9 cellular contexts compared by ENCODE assay signal in the genomic region with DNA sequence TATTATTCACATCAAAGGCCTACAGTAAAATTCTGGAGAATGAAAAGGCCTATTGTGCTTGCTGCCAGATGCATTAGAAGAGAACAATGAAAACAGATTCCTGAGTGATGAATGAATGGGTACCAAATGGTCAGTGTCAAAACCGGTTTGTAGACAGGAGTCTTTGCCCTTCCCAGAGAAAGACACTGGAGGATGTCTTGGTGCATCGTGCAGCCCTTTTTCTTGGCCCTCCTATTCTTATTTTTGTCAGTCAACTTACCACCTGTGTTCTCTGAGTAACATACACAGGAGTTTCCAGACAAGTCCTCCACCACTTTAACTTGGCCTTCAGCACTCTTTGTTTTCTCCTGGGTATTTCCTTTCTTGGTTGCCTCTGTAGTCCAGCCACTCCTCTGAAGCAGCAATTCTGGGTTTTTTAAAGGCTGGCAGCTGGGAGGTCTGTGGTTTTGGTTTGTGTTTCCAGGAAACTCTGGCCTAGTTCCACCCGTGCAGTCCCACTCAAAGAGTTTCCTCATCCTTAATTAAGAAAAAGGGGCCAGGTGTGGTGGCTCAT. TPM values are rescaled to one million over a fixed set of nuclear protein-coding genes. Genes with fewer than 3 reads are reported as not detected.
DNase-seq lines count a peak whose midpoint lies in the region; ATAC-seq and TF ChIP-seq lines count a peak whose summit lies in the region.
"Had no signal": no experiment of that assay in that cellular context is flagged by ENCODE, and none has a peak within 500 bp of the region (broad histone marks: within the 10 kb centered on the region; RNA-seq: fewer than 3 reads in every experiment).

No MANE protein-coding gene starts in this region.

- no peaks in the 10 kb centered on the region for H3K79me2 ChIP-seq in SK-N-SH (ENCODE audit: insufficient read depth)

- no peak for TF ChIP-seq RAD21 in SK-N-SH (IDR thresholded peaks at IDR 0.05; ENCODE audit: low read length)

- H3K9ac ChIP-seq in SK-N-SH = no peak overlapping the region

- no peak overlapping the region for H3K4me3 ChIP-seq in SK-N-SH (ENCODE audit: low read depth in 2 of 2, low read length in 1 of 2)
- H3K4me3 ChIP-seq: right lobe of liver had no signal

- peak in 1 of 2 experiments; percentile 12; a peak in 1 of 4 replicates for TF ChIP-seq EP300 in SK-N-SH (IDR thresholded peaks at IDR 0.05; ENCODE audit: borderline replicate concordance in 1 of 2, low read depth in 1 of 2, low read length in 1 of 2)

- no peaks in the 10 kb centered on the region for H3K36me3 ChIP-seq in SK-N-SH (replicated peaks in 1 of 2; ENCODE audit: control insufficient read depth in 1 of 2, insufficient read depth in 2 of 2, low read length in 1 of 2)
- H3K36me3 ChIP-seq: right lobe of liver had no signal

- WGBS in SK-N-SH (ENCODE audit: low lambda C conversion rate) = 18% methylated on average over 3 of the region's 3 CpGs

- H2AFZ ChIP-seq in SK-N-SH (ENCODE audit: low read depth) = peak overlapping the region; percentile 26; the same call in 1 of the 2 replicates

- no peak for TF ChIP-seq CTCF in SK-N-SH (IDR thresholded peaks at IDR 0.05)

- ATAC-seq in HG02938 (IDR thresholded peaks at IDR 0.05; ENCODE audit: unreplicated experiment) = no peak
- ATAC-seq: right lobe of liver had no signal

- H3K27ac ChIP-seq in SK-N-SH (ENCODE audit: low read depth in 2 of 2, low read length in 1 of 2) (peak overlapping the region in 1 of 2 experiments; percentile 65; a peak in 2 of 4 replicates), epithelial cell of prostate (peak overlapping the region; percentile 45), caudate nucleus (ENCODE audit: low read depth, low read length) (no peak overlapping the region)
- H3K27ac ChIP-seq: right lobe of liver had no signal

- H3K27me3 ChIP-seq in SK-N-SH (ENCODE audit: insufficient read depth) = no peaks in the 10 kb centered on the region
- H3K27me3 ChIP-seq: right lobe of liver had no signal

- no peaks in the 10 kb centered on the region for H3K9me3 ChIP-seq in SK-N-SH
- H3K9me3 ChIP-seq: right lobe of liver had no signal

- peaks cover 0 to 8% of the 10 kb centered on the region in 2 experiments; a peak in 1 of 4 replicates for H3K4me1 ChIP-seq in SK-N-SH (ENCODE audit: control insufficient read depth in 1 of 2, insufficient read depth in 2 of 2, low read depth in 1 of 2, low read length in 1 of 2)

- peak overlapping the region; percentile 32 for H3K4me2 ChIP-seq in SK-N-SH

- DNase-seq in activated effector memory CD4-positive, alpha-beta T cell treated with Interleukin-2 at 50 U/mL for 16 hours = peak; percentile 9
- DNase-seq in activated effector memory CD4-positive, alpha-beta T cell treated with anti-CD3 and anti-CD28 coated beads, Interleukin-2, amount 50 U/mL, for 16 hours = no peak
- DNase-seq in SK-N-SH (no peak), epithelial cell of prostate (ENCODE audit: low read depth, low spot score) (peak; percentile 29), midbrain (lab: John Stamatoyannopoulos, UW) (no peak), caudate nucleus (lab: John Stamatoyannopoulos, UW) (no peak)
- peak; percentile 43 for DNase-seq in stimulated activated CD8-positive, alpha-beta memory T cell treated with anti-CD3 and anti-CD28 coated beads, Interleukin-4, amount 100 ng/mL, for 48 hours
- DNase-seq: right lobe of liver had no signal

- no peaks in the 10 kb centered on the region for H4K20me1 ChIP-seq in SK-N-SH (ENCODE audit: insufficient read depth)

- peaks cover 14% of the 10 kb centered on the region for H3F3A ChIP-seq in SK-N-SH (replicated peaks; ENCODE audit: insufficient read depth)

- CTCF ChIA-PET in SK-N-SH (lab: Yijun Ruan, JAX) = no interaction called here

- POLR2A ChIA-PET in SK-N-SH (lab: Yijun Ruan, JAX) = no interaction called here

- H3K9me2 ChIP-seq in SK-N-SH = no peaks in the 10 kb centered on the region

TF ChIP-seq in SK-N-SH, 30 proteins besides CTCF, POLR2A, EP300 and RAD21 (continues in another document):
- TF ChIP-seq GATA2 (CRISPR knock-in tag; IDR thresholded peaks at IDR 0.05) (no peak), RFX5 (IDR thresholded peaks at IDR 0.05; ENCODE audit: low read length) (no peak), NFIC (IDR thresholded peaks at IDR 0.05; ENCODE audit: borderline replicate concordance) (no peak; the same call in 1 of the 2 replicates), JUND (IDR thresholded peaks at IDR 0.05) (peak; percentile 58), MXI1 (IDR thresholded peaks at IDR 0.05; ENCODE audit: low read depth, low read length) (no peak), ELF1 (IDR thresholded peaks at IDR 0.05) (no peak), CHD2 (IDR thresholded peaks at IDR 0.05; ENCODE audit: low read length, partially characterized antibody) (no peak), TCF12 (IDR thresholded peaks at IDR 0.05) (peak; percentile 90), RXRA (IDR thresholded peaks at IDR 0.05; ENCODE audit: borderline replicate concordance, low read depth) (peak; percentile 44; the same call in 1 of the 2 replicates), POLR2AphosphoS5 (IDR thresholded peaks at IDR 0.05; ENCODE audit: low read depth, low read length) (peak; percentile 39; the same call in 1 of the 2 replicates), GABPA (IDR thresholded peaks at IDR 0.05; ENCODE audit: low read depth) (no peak), MEF2A (IDR thresholded peaks at IDR 0.05; ENCODE audit: borderline replicate concordance, low read depth) (no peak), EZH2phosphoT487 (IDR thresholded peaks at IDR 0.05; ENCODE audit: borderline replicate concordance, low read depth) (no peak), FOSL2 (IDR thresholded peaks at IDR 0.05; ENCODE audit: borderline replicate concordance, low read depth) (peak; percentile 53; the same call in 1 of the 2 replicates), FOXJ3 (CRISPR knock-in tag; IDR thresholded peaks at IDR 0.05) (no peak), RCOR1 (IDR thresholded peaks at IDR 0.05; ENCODE audit: low read length) (no peak), YY1 (IDR thresholded peaks at IDR 0.05; ENCODE audit: low read depth) (no peak), TEAD4 (IDR thresholded peaks at IDR 0.05; ENCODE audit: borderline replicate concordance, insufficient read depth) (0 out of 2 replicates have a peak, but pooled peaks have one; percentile 25)
- TF ChIP-seq, protein P1, sequence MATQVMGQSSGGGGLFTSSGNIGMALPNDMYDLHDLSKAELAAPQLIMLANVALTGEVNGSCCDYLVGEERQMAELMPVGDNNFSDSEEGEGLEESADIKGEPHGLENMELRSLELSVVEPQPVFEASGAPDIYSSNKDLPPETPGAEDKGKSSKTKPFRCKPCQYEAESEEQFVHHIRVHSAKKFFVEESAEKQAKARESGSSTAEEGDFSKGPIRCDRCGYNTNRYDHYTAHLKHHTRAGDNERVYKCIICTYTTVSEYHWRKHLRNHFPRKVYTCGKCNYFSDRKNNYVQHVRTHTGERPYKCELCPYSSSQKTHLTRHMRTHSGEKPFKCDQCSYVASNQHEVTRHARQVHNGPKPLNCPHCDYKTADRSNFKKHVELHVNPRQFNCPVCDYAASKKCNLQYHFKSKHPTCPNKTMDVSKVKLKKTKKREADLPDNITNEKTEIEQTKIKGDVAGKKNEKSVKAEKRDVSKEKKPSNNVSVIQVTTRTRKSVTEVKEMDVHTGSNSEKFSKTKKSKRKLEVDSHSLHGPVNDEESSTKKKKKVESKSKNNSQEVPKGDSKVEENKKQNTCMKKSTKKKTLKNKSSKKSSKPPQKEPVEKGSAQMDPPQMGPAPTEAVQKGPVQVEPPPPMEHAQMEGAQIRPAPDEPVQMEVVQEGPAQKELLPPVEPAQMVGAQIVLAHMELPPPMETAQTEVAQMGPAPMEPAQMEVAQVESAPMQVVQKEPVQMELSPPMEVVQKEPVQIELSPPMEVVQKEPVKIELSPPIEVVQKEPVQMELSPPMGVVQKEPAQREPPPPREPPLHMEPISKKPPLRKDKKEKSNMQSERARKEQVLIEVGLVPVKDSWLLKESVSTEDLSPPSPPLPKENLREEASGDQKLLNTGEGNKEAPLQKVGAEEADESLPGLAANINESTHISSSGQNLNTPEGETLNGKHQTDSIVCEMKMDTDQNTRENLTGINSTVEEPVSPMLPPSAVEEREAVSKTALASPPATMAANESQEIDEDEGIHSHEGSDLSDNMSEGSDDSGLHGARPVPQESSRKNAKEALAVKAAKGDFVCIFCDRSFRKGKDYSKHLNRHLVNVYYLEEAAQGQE (IDR thresholded peaks at IDR 0.05; ENCODE audit: low read depth, low read length) = no peak
- TF ChIP-seq, protein P2, sequence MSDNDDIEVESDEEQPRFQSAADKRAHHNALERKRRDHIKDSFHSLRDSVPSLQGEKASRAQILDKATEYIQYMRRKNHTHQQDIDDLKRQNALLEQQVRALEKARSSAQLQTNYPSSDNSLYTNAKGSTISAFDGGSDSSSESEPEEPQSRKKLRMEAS (IDR thresholded peaks at IDR 0.05; ENCODE audit: low read depth) = no peak
- TF ChIP-seq, protein P3, sequence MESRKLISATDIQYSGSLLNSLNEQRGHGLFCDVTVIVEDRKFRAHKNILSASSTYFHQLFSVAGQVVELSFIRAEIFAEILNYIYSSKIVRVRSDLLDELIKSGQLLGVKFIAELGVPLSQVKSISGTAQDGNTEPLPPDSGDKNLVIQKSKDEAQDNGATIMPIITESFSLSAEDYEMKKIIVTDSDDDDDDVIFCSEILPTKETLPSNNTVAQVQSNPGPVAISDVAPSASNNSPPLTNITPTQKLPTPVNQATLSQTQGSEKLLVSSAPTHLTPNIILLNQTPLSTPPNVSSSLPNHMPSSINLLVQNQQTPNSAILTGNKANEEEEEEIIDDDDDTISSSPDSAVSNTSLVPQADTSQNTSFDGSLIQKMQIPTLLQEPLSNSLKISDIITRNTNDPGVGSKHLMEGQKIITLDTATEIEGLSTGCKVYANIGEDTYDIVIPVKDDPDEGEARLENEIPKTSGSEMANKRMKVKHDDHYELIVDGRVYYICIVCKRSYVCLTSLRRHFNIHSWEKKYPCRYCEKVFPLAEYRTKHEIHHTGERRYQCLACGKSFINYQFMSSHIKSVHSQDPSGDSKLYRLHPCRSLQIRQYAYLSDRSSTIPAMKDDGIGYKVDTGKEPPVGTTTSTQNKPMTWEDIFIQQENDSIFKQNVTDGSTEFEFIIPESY (IDR thresholded peaks at IDR 0.05; ENCODE audit: borderline replicate concordance, low read depth) = no peak

RNA-seq across cellular contexts. Expression of gene PSTPIP2, which starts 29.4 kb away (rescaled TPM):
- polyA plus RNA-seq in SK-N-SH (2012; rRNA removed) = 9.5 and 9.8 TPM in 2 replicates
- polyA plus RNA-seq in SK-N-SH (2012; cell fraction: cytosol; rRNA removed) = 11.8 and 12.3 TPM in 2 replicates
- 10.9 and 15.5 TPM in 2 replicates for polyA plus RNA-seq in SK-N-SH (2012; cell fraction: nucleus; rRNA removed)

RNA-seq across cellular contexts. Expression of gene ATP5F1A, which starts 55.4 kb away (rescaled TPM):
- 610 and 676 TPM in 2 replicates for polyA plus RNA-seq in SK-N-SH (2012; rRNA removed)
- polyA plus RNA-seq in SK-N-SH (2012; cell fraction: cytosol; rRNA removed) = 698 and 712 TPM in 2 replicates
- 322 and 417 TPM in 2 replicates for polyA plus RNA-seq in SK-N-SH (2012; cell fraction: nucleus; rRNA removed)

Comparison
In these comparisons a context has a peak if more than half of its experiments do, and no peak if none do; other contexts are left out.
1. DNase-seq: peak in activated effector memory CD4-positive, alpha-beta T cell treated with Interleukin-2 at 50 U/mL for 16 hours (single experiment), epithelial cell of prostate (single experiment) and stimulated activated CD8-positive, alpha-beta memory T cell treated with anti-CD3 and anti-CD28 coated beads, Interleukin-4, amount 100 ng/mL, for 48 hours (single experiment); none in activated effector memory CD4-positive, alpha-beta T cell treated with anti-CD3 and anti-CD28 coated beads, Interleukin-2, amount 50 U/mL, for 16 hours (single experiment), SK-N-SH (single experiment), midbrain (single experiment) and caudate nucleus (0 of 61).